8 cellular contexts compared by ENCODE assay signal in genomic region chr12:75481013-75481705, GRCh38. TPM values are rescaled to one million over a fixed set of nuclear protein-coding genes. Genes with fewer than 3 reads are reported as not detected.
DNase-seq lines count a peak whose midpoint lies in the region; ATAC-seq, FAIRE-seq and TF ChIP-seq lines count a peak whose summit lies in the region.

No MANE protein-coding gene starts in this region.

- peak overlapping the region; percentile 72 for H3K4me3 Mint-ChIP-seq in central memory CD8-positive, alpha-beta T cell
- H3K4me3 Mint-ChIP-seq in natural killer cell treated with Interleukin-12 subunit alpha and Interleukin-12 subunit beta and Interleukin-15 and Interleukin-18, amount 100 ng/mL, for 72 hours, result peak overlapping the region; percentile 99
- H3K4me3 Mint-ChIP-seq in glutamatergic neuron (ENCODE audit: unreplicated experiment), result no peak overlapping the region

- H3K4me3 ChIP-seq in GM12875 (ENCODE audit: low read depth, low read length), result peak overlapping the region; percentile 57
- H3K4me3 ChIP-seq in HFF-Myc (replicated peaks; ENCODE audit: low read depth, low read length), result peak overlapping the region; percentile 48

- H3K36me3 Mint-ChIP-seq in central memory CD8-positive, alpha-beta T cell (ENCODE audit: insufficient read depth), result peaks cover 46% of the 10 kb centered on the region
- H3K36me3 Mint-ChIP-seq in natural killer cell treated with Interleukin-12 subunit alpha and Interleukin-12 subunit beta and Interleukin-15 and Interleukin-18, amount 100 ng/mL, for 72 hours, result peaks cover 11% of the 10 kb centered on the region
- H3K36me3 Mint-ChIP-seq in glutamatergic neuron (ENCODE audit: unreplicated experiment), result no peaks in the 10 kb centered on the region

- H3K4me1 Mint-ChIP-seq in central memory CD8-positive, alpha-beta T cell, result peaks cover 63% of the 10 kb centered on the region
- H3K4me1 Mint-ChIP-seq in natural killer cell treated with Interleukin-12 subunit alpha and Interleukin-12 subunit beta and Interleukin-15 and Interleukin-18, amount 100 ng/mL, for 72 hours (ENCODE audit: low read depth in 2 of 2), result peaks cover 70 to 81% of the 10 kb centered on the region in 2 donors
- H3K4me1 Mint-ChIP-seq in glutamatergic neuron (ENCODE audit: low read depth, unreplicated experiment), result peaks cover 6% of the 10 kb centered on the region

- ATAC-seq in central memory CD8-positive, alpha-beta T cell (replicated peaks; ENCODE audit: extremely low read depth, poor library complexity, severe bottlenecking), result peak; percentile 9
- ATAC-seq in natural killer cell treated with Interleukin-12 subunit alpha and Interleukin-12 subunit beta and Interleukin-15 and Interleukin-18, amount 100 ng/mL, for 72 hours, result peak; percentile 17 to 25

- DNase-seq in HFF-Myc (ENCODE audit: extremely low read depth, low read depth), result peak; percentile 24
- peak; percentile 50 for DNase-seq in NAMALWA (ENCODE audit: low spot score)
- DNase-seq in central memory CD8-positive, alpha-beta T cell (ENCODE audit: low spot score in 2 of 2), result no peak
- no peak for DNase-seq in natural killer cell treated with Interleukin-12 subunit alpha and Interleukin-12 subunit beta and Interleukin-15 and Interleukin-18, amount 100 ng/mL, for 72 hours (ENCODE audit: low spot score)
- no peak for DNase-seq in DMS153 treated with DMSO at 0.1 percent for 48 hours (lab: John Stamatoyannopoulos, UW; ENCODE audit: unreplicated experiment)
- no peak for DNase-seq in frontal cortex (ENCODE audit: low spot score in 2 of 2)
- no peak for DNase-seq in glutamatergic neuron

- no peaks in the 10 kb centered on the region for H3K9me3 Mint-ChIP-seq in central memory CD8-positive, alpha-beta T cell
- peaks cover 2% of the 10 kb centered on the region for H3K9me3 Mint-ChIP-seq in natural killer cell treated with Interleukin-12 subunit alpha and Interleukin-12 subunit beta and Interleukin-15 and Interleukin-18, amount 100 ng/mL, for 72 hours
- no peaks in the 10 kb centered on the region for H3K9me3 Mint-ChIP-seq in glutamatergic neuron (ENCODE audit: unreplicated experiment)

- no peak for TF ChIP-seq CTCF in GM12875 (IDR thresholded peaks at IDR 0.05; ENCODE audit: borderline replicate concordance, insufficient read depth, low read depth, low read length)
- TF ChIP-seq CTCF in HFF-Myc (IDR thresholded peaks at IDR 0.05; ENCODE audit: low read depth, low read length, missing control alignments), result no peak
- no peak for TF ChIP-seq CTCF in glutamatergic neuron (IDR thresholded peaks at IDR 0.05; ENCODE audit: partially characterized antibody, unreplicated experiment)

- H3K27me3 Mint-ChIP-seq in central memory CD8-positive, alpha-beta T cell, result no peaks in the 10 kb centered on the region
- no peaks in the 10 kb centered on the region for H3K27me3 Mint-ChIP-seq in natural killer cell treated with Interleukin-12 subunit alpha and Interleukin-12 subunit beta and Interleukin-15 and Interleukin-18, amount 100 ng/mL, for 72 hours
- H3K27me3 Mint-ChIP-seq in glutamatergic neuron (ENCODE audit: unreplicated experiment), result no peaks in the 10 kb centered on the region

- FAIRE-seq in frontal cortex (lab: Jason Lieb, UNC), result no peak

- peak overlapping the region; percentile 95 for H3K27ac Mint-ChIP-seq in central memory CD8-positive, alpha-beta T cell (ENCODE audit: low read depth)
- H3K27ac Mint-ChIP-seq in natural killer cell treated with Interleukin-12 subunit alpha and Interleukin-12 subunit beta and Interleukin-15 and Interleukin-18, amount 100 ng/mL, for 72 hours, result peak overlapping the region; percentile 93 to 94
- H3K27ac Mint-ChIP-seq in glutamatergic neuron (ENCODE audit: unreplicated experiment), result no peak overlapping the region

RNA-seq across cellular contexts. Expression of gene GLIPR1, which starts 0.6 kb away (rescaled TPM):
- total RNA-seq in natural killer cell treated with Interleukin-12 subunit alpha and Interleukin-12 subunit beta and Interleukin-15 and Interleukin-18, amount 100 ng/mL, for 72 hours, result 10 to 100 TPM; 47.1 to 48.3 TPM
- total RNA-seq in frontal cortex, result 2.9 TPM
- total RNA-seq in glutamatergic neuron (ENCODE audit: unreplicated experiment), result 0.25 TPM

RNA-seq across cellular contexts. Expression of gene KRR1, which starts 30.2 kb away (rescaled TPM):
- total RNA-seq in natural killer cell treated with Interleukin-12 subunit alpha and Interleukin-12 subunit beta and Interleukin-15 and Interleukin-18, amount 100 ng/mL, for 72 hours, result 10 to 100 TPM; 64.4 to 96.4 TPM
- total RNA-seq in frontal cortex (23.2 TPM), glutamatergic neuron (ENCODE audit: unreplicated experiment) (57.7 TPM)

Comparison
In these comparisons a context has a peak if more than half of its experiments do, and no peak if none do; other contexts are left out.
1. DNase-seq: peak in HFF-Myc (single experiment) and NAMALWA (single experiment); none in central memory CD8-positive, alpha-beta T cell (0 of 2), natural killer cell treated with Interleukin-12 subunit alpha and Interleukin-12 subunit beta and Interleukin-15 and Interleukin-18, amount 100 ng/mL, for 72 hours (single experiment), DMS153 treated with DMSO at 0.1 percent for 48 hours (single experiment), frontal cortex (0 of 2) and glutamatergic neuron (single experiment).
2. RNA of gene GLIPR1, which starts 0.6 kb away (total RNA-seq): 47.1 to 48.3 TPM in natural killer cell treated with Interleukin-12 subunit alpha and Interleukin-12 subunit beta and Interleukin-15 and Interleukin-18, amount 100 ng/mL, for 72 hours; 2.9 TPM in frontal cortex (single experiment) and 0.25 TPM in glutamatergic neuron (single experiment); every median in the first group is over 10 times any median in the second.